In genomic region chrX:41946973-41947612, GRCh38 we compare ENCODE assay signal across 1 cellular context.
TF ChIP-seq lines count a peak whose summit lies in the region.

No MANE protein-coding gene starts in this region.

TF ChIP-seq in K562, 482 proteins besides CTCF, POLR2A, EP300 and RAD21 (continued from another document):
- TF ChIP-seq STAT6 (CRISPR knock-in tag; IDR thresholded peaks at IDR 0.05) (no peak), ZNF444 (CRISPR knock-in tag; IDR thresholded peaks at IDR 0.05) (no peak), AFF1 (IDR thresholded peaks at IDR 0.05; ENCODE audit: low read depth in 1 of 2, partially characterized antibody in 2 of 2) (no peak), PURB (CRISPR knock-in tag; IDR thresholded peaks at IDR 0.05; ENCODE audit: low read depth) (no peak), RAD51 (IDR thresholded peaks at IDR 0.05; ENCODE audit: borderline replicate concordance, low read depth) (no peak), TCF15 (CRISPR knock-in tag; IDR thresholded peaks at IDR 0.05) (no peak), ZFP1 (CRISPR knock-in tag; IDR thresholded peaks at IDR 0.05) (no peak), SRSF7 (optimal IDR thresholded peaks at IDR 0.05; ENCODE audit: low read depth, low read length) (no peak), PTRF (tag; IDR thresholded peaks at IDR 0.05) (no peak), ZNF785 (CRISPR knock-in tag; IDR thresholded peaks at IDR 0.05) (no peak), CREBBP (IDR thresholded peaks at IDR 0.05; ENCODE audit: low read depth, low read length) (no peak), HBP1 (CRISPR knock-in tag; IDR thresholded peaks at IDR 0.05) (no peak)
- TF ChIP-seq, protein P1, sequence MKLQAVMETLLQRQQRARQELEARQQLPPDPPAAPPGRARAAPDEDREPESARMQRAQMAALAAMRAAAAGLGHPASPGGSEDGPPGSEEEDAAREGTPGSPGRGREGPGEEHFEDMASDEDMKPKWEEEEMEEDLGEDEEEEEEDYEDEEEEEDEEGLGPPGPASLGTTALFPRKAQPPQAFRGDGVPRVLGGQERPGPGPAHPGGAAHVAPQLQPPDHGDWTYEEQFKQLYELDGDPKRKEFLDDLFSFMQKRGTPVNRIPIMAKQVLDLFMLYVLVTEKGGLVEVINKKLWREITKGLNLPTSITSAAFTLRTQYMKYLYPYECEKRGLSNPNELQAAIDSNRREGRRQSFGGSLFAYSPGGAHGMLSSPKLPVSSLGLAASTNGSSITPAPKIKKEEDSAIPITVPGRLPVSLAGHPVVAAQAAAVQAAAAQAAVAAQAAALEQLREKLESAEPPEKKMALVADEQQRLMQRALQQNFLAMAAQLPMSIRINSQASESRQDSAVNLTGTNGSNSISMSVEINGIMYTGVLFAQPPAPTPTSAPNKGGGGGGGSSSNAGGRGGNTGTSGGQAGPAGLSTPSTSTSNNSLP (IDR thresholded peaks at IDR 0.05; ENCODE audit: borderline replicate concordance, low read depth, low read length) = no peak
